In genomic region chr1:25420715-25421114, GRCh38 we compare ENCODE assay signal across 3 cellular contexts. TPM values are rescaled to one million over a fixed set of nuclear protein-coding genes. Genes with fewer than 3 reads are reported as not detected.
"Had no signal": no experiment of that assay in that cellular context is flagged by ENCODE, and none has a peak within 500 bp of the region (broad histone marks: within the 10 kb centered on the region; RNA-seq: fewer than 3 reads in every experiment).

Gene RHCE (minus strand): TSS chr1:25420825. CDS start chr1:25420786, 39 bp downstream.

RNA-seq across cellular contexts. Expression of gene RHCE, which starts in this region (rescaled TPM):
- total RNA-seq: endothelial cell of umbilical vein, epithelial cell of proximal tubule, mesenteric fat pad had no signal
